8 cellular contexts compared by ENCODE assay signal in the genomic region with DNA sequence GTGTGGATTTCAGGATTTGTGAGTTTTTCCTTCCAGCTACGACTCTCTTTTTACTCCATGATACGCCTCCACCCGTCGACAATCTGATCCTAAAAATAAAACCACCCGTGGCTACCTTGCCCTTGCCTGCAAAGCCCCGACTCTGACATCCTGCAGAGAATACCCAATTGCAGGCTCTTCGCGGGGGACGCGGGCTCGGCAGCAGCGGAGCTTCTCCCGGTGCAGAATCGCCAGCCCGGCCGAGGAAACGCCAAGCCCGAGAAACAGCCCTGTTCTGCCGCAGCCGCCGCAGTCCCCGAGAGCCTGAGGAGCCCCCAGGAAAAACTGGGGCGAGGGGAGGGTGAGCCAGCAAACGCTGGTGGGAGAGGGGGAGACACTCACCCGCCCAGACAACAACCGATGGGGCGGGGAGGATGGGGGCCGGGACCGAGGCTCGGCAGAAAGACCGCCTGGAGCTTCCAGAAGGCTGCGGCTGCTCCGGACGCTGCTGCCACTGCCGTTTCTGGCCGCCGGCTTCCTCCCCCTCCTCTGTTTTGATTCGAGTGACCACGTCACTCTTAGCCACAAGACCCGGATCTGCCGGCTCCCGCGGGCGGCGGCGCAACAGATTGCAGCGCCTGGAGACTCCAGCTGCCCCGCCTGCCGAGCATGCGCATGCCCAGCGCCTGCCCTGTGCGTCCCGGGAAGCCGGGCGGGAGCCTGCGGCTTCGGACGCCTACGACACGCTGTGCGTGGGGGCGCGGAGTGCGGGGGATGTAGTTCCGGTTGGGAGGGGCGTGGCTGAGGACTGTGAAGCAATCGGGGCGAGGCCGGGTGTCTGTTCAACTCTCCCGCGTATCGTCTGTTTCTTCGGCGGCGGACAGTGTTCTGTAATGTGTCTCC. TPM values are rescaled to one million over a fixed set of nuclear protein-coding genes. Genes with fewer than 3 reads are reported as not detected.
DNase-seq lines count a peak whose midpoint lies in the region; TF ChIP-seq lines count a peak whose summit lies in the region.

A gene (minus strand): TSS at position 508 of the 882 bp plus-strand sequence. CDS start 33,720 bp downstream, outside the sequence.

- H3K9me3 Mint-ChIP-seq in nephron progenitor cell, result no peaks in the 10 kb centered on the region
- H3K9me3 Mint-ChIP-seq in stimulated activated naive CD8-positive, alpha-beta T cell treated with anti-CD3 and anti-CD28 coated beads, Interleukin-15, Interleukin-2, amounts not matched to agents 100 ng/mL and 50 ng/mL, for 24 hours, result no peaks in the 10 kb centered on the region

- no peaks in the 10 kb centered on the region for H3F3A ChIP-seq in Loucy (ENCODE audit: low read depth)

- H3K4me3 ChIP-seq in Loucy (ENCODE audit: low read length, poor library complexity, severe bottlenecking) (peak within 1 kb of the TSS; percentile 81), fibroblast of the aortic adventitia (ENCODE audit: low read depth, low read length) (peak within 1 kb of the TSS; percentile 90)

- no peaks in the 10 kb centered on the region for H3K36me3 ChIP-seq in Loucy (ENCODE audit: insufficient read depth, low read length)

- peak within 1 kb of the TSS; percentile 99 for H3K27ac Mint-ChIP-seq in nephron progenitor cell
- peak within 1 kb of the TSS; percentile 77 for H3K27ac Mint-ChIP-seq in stimulated activated naive CD8-positive, alpha-beta T cell treated with anti-CD3 and anti-CD28 coated beads, Interleukin-15, Interleukin-2, amounts not matched to agents 100 ng/mL and 50 ng/mL, for 24 hours

- H3K4me3 Mint-ChIP-seq in nephron progenitor cell, result peak within 1 kb of the TSS; percentile 90
- peak within 1 kb of the TSS; percentile 83 for H3K4me3 Mint-ChIP-seq in stimulated activated naive CD8-positive, alpha-beta T cell treated with anti-CD3 and anti-CD28 coated beads, Interleukin-15, Interleukin-2, amounts not matched to agents 100 ng/mL and 50 ng/mL, for 24 hours

- peak within 1 kb of the TSS; percentile 69 for H3K9ac ChIP-seq in Loucy (ENCODE audit: low read depth, low read length, poor library complexity, severe bottlenecking)

- H3K4me1 Mint-ChIP-seq in nephron progenitor cell, result peaks cover 38% of the 10 kb centered on the region
- peaks cover 51% of the 10 kb centered on the region for H3K4me1 Mint-ChIP-seq in stimulated activated naive CD8-positive, alpha-beta T cell treated with anti-CD3 and anti-CD28 coated beads, Interleukin-15, Interleukin-2, amounts not matched to agents 100 ng/mL and 50 ng/mL, for 24 hours (ENCODE audit: low read depth)

- DNase-seq in ELF-1 (ENCODE audit: low read depth, low spot score) (peak; percentile 99), H4 (ENCODE audit: low spot score) (peak; percentile 98), SHP77 (lab: John Stamatoyannopoulos, UW) (peak; percentile 88 to 90), activated gamma-delta T cell (lab: John Stamatoyannopoulos, UW) (peak; percentile 87), fibroblast of the aortic adventitia (ENCODE audit: low read depth) (peak; percentile 97), nephron progenitor cell (peak; percentile 97)

- no peaks in the 10 kb centered on the region for H3K27me3 Mint-ChIP-seq in nephron progenitor cell (ENCODE audit: low read depth, poor library complexity)
- peaks cover 3% of the 10 kb centered on the region for H3K27me3 Mint-ChIP-seq in stimulated activated naive CD8-positive, alpha-beta T cell treated with anti-CD3 and anti-CD28 coated beads, Interleukin-15, Interleukin-2, amounts not matched to agents 100 ng/mL and 50 ng/mL, for 24 hours

- no peaks in the 10 kb centered on the region for H3K27me3 ChIP-seq in Loucy (ENCODE audit: insufficient read depth, low read length, poor library complexity, severe bottlenecking)

- H3K9me3 ChIP-seq in Loucy (ENCODE audit: insufficient read depth, low read depth, low read length), result no peaks in the 10 kb centered on the region

- H3K36me3 Mint-ChIP-seq in nephron progenitor cell (ENCODE audit: low read depth), result peaks cover 1% of the 10 kb centered on the region
- no peaks in the 10 kb centered on the region for H3K36me3 Mint-ChIP-seq in stimulated activated naive CD8-positive, alpha-beta T cell treated with anti-CD3 and anti-CD28 coated beads, Interleukin-15, Interleukin-2, amounts not matched to agents 100 ng/mL and 50 ng/mL, for 24 hours (ENCODE audit: low read depth)

- H3K4me2 ChIP-seq in Loucy (ENCODE audit: low read depth, low read length, poor library complexity, severe bottlenecking), result peak within 1 kb of the TSS; percentile 96

- peaks cover 16% of the 10 kb centered on the region for H3K4me1 ChIP-seq in Loucy (ENCODE audit: insufficient read depth, low read length, poor library complexity, severe bottlenecking)

- H3K9me2 ChIP-seq in Loucy (replicated peaks; ENCODE audit: low read depth, low read length), result no peaks in the 10 kb centered on the region

- TF ChIP-seq CTCF in Loucy (conservative IDR thresholded peaks at IDR 0.05; ENCODE audit: low read length) (no peak), fibroblast of the aortic adventitia (IDR thresholded peaks at IDR 0.05; ENCODE audit: insufficient read depth, low read length) (no peak), nephron progenitor cell (IDR thresholded peaks at IDR 0.05) (no peak)

- no peaks in the 10 kb centered on the region for H3K79me2 ChIP-seq in Loucy (ENCODE audit: insufficient read depth, low read length)

- H2AFZ ChIP-seq in Loucy (ENCODE audit: low read length), result peak within 1 kb of the TSS; percentile 85

- no peaks in the 10 kb centered on the region for H4K20me1 ChIP-seq in Loucy (ENCODE audit: insufficient read depth, low read length, poor library complexity, severe bottlenecking)

RNA-seq across cellular contexts. Expression of the gene that starts here (rescaled TPM):
- 64.1 and 73.3 TPM in 2 replicates for total RNA-seq in H4 (2014; rRNA removed; shearing (Covaris generic))
- 121 and 122 TPM in 2 replicates for total RNA-seq in fibroblast of the aortic adventitia (ENCODE audit: low replicate concordance)

Comparison
In these comparisons a context has a peak if more than half of its experiments do, and no peak if none do; other contexts are left out.
1. Peak in every context shown above with its lines: DNase-seq and H3K4me3 ChIP-seq.